In genomic region chr13:48412881-48413351, GRCh38 we compare ENCODE assay signal across 9 cellular contexts. TPM values are rescaled to one million over a fixed set of nuclear protein-coding genes. Genes with fewer than 3 reads are reported as not detected.
DNase-seq lines count a peak whose midpoint lies in the region; ATAC-seq and TF ChIP-seq lines count a peak whose summit lies in the region.
"Had no signal": no experiment of that assay in that cellular context is flagged by ENCODE, and none has a peak within 500 bp of the region (broad histone marks: within the 10 kb centered on the region; RNA-seq: fewer than 3 reads in every experiment).

LPAR6 (minus strand) TSS chr13:48413113; CDS start chr13:48412423, 690 bp downstream.

- H3K36me3 ChIP-seq in duodenal mucosa (ENCODE audit: control insufficient read depth in 1 of 2, insufficient read depth in 2 of 2, low read length in 2 of 2) (peaks cover 0 to 3% of the 10 kb centered on the region in 2 donors), lower lobe of right lung (no peaks in the 10 kb centered on the region)

- H3K4me3 ChIP-seq in duodenal mucosa (ENCODE audit: low read depth in 1 of 2, low read length in 2 of 2): peak within 1 kb of the TSS; percentile 85 to 88
- H3K4me3 ChIP-seq in lower lobe of right lung: peak within 1 kb of the TSS; percentile 59
- H3K4me3 ChIP-seq: K562 had no signal

- peak within 1 kb of the TSS; percentile 76 to 79 for H3K9ac ChIP-seq in duodenal mucosa (ENCODE audit: low read depth in 1 of 2, low read length in 2 of 2)

- peaks cover 0 to 12% of the 10 kb centered on the region in 2 donors for H3K4me1 ChIP-seq in duodenal mucosa (ENCODE audit: control insufficient read depth in 1 of 2, insufficient read depth in 2 of 2, low read length in 2 of 2)
- H3K4me1 ChIP-seq in lower lobe of right lung: peaks cover 22% of the 10 kb centered on the region

- intact Hi-C loops in lower lobe of right lung (cut with DNase I): no loop called here

- ATAC-seq in lower lobe of right lung: peak; percentile 64 to 88
- no peak for ATAC-seq in HG03097 (IDR thresholded peaks at IDR 0.05; ENCODE audit: low FRiP score, unreplicated experiment)
- ATAC-seq in GM19455 (IDR thresholded peaks at IDR 0.05; ENCODE audit: unreplicated experiment): no peak
- ATAC-seq in HG03469 (IDR thresholded peaks at IDR 0.05; ENCODE audit: unreplicated experiment): no peak
- ATAC-seq: K562 had no signal

- H3K9me3 ChIP-seq in duodenal mucosa (ENCODE audit: control insufficient read depth in 1 of 2, low read length in 2 of 2) (no peaks in the 10 kb centered on the region), lower lobe of right lung (no peaks in the 10 kb centered on the region)

- H3K27ac ChIP-seq in duodenal mucosa (ENCODE audit: low read depth, low read length) (peak within 1 kb of the TSS; percentile 57), lower lobe of right lung (peak within 1 kb of the TSS; percentile 83)

- no peaks in the 10 kb centered on the region for H3K27me3 ChIP-seq in duodenal mucosa (ENCODE audit: control insufficient read depth in 1 of 2, insufficient read depth in 2 of 2, low read length in 2 of 2)
- no peaks in the 10 kb centered on the region for H3K27me3 ChIP-seq in lower lobe of right lung (ENCODE audit: low read depth)

- DNase-seq in EL (peak; percentile 67), OCI-M1 (lab: John Stamatoyannopoulos, UW) (peak; percentile 59), lower lobe of right lung (no peak), superior temporal gyrus (ENCODE audit: extremely low spot score) (peak; percentile 38)

- no peak for TF ChIP-seq CTCF in lower lobe of right lung (IDR thresholded peaks at IDR 0.05)

RNA-seq across cellular contexts. Expression of gene LPAR6, which starts in this region (rescaled TPM):
- 25.7 TPM for total RNA-seq in lower lobe of right lung

Comparison
In these comparisons a context has a peak if more than half of its experiments do, and no peak if none do; other contexts are left out.
1. ATAC-seq: peak in lower lobe of right lung (2 of 2); none in HG03097 (single experiment), GM19455 (single experiment) and HG03469 (single experiment).